17 cellular contexts compared by ENCODE assay signal in genomic region chr13:46761174-46761573, GRCh38. TPM values are rescaled to one million over a fixed set of nuclear protein-coding genes. Genes with fewer than 3 reads are reported as not detected.
DNase-seq lines count a peak whose midpoint lies in the region; ATAC-seq and TF ChIP-seq lines count a peak whose summit lies in the region.
"Had no signal": no experiment of that assay in that cellular context is flagged by ENCODE, and none has a peak within 500 bp of the region (broad histone marks: within the 10 kb centered on the region; RNA-seq: fewer than 3 reads in every experiment).

No MANE protein-coding gene starts in this region.

- no peaks in the 10 kb centered on the region for H3K27me3 ChIP-seq in tibial artery

- intact Hi-C loops in tibial artery (cut with DNase I; ENCODE audit: low total_unique reads) = loop anchor here (5.0 to 10.0 kb wide), 2 partner anchors 134 to 1011 kb away; partner anchors contain the start of gene HTR2A

- no peaks in the 10 kb centered on the region for H3K36me3 ChIP-seq in tibial artery
- H3K36me3 ChIP-seq: BLaER1 treated with 17β-estradiol and CSF1 and Interleukin-3, amounts not matched to agents 10 nM and 100 nM had no signal

- H3K27ac ChIP-seq in C4-2B = peak overlapping the region; percentile 82
- peak overlapping the region; percentile 90 for H3K27ac ChIP-seq in VCaP
- H3K27ac ChIP-seq in tibial artery = peak overlapping the region; percentile 67 to 68
- H3K27ac ChIP-seq: BLaER1 treated with 17β-estradiol and CSF1 and Interleukin-3, amounts not matched to agents 10 nM and 100 nM had no signal

- no peak overlapping the region for H3K4me3 ChIP-seq in tibial artery
- H3K4me3 ChIP-seq: BLaER1 treated with 17β-estradiol and CSF1 and Interleukin-3, amounts not matched to agents 10 nM and 100 nM; GM12878 had no signal

- peaks cover 0 to 63% (median 33%) of the 10 kb centered on the region in 4 donors for H3K4me1 ChIP-seq in tibial artery

- H3K9me3 ChIP-seq in tibial artery = no peaks in the 10 kb centered on the region
- H3K9me3 ChIP-seq: BLaER1 treated with 17β-estradiol and CSF1 and Interleukin-3, amounts not matched to agents 10 nM and 100 nM had no signal

- DNase-seq in tibial artery (no peak), dedifferentiated amniotic fluid mesenchymal stem cell (ENCODE audit: extremely low spot score) (no peak), NCI-H1436 treated with DMSO at 0.1 percent for 48 hours (lab: John Stamatoyannopoulos, UW) (no peak)
- DNase-seq: ACHN; Calu3; CD4-positive, alpha-beta T cell; DMS 273 treated with DMSO at 0.1 percent for 48 hours; GOT3; H9; HFFc6; IMR-90 had no signal

- ATAC-seq in esophagus mucosa (peak; percentile 24), HG02884 (IDR thresholded peaks at IDR 0.05; ENCODE audit: unreplicated experiment) (no peak)
- ATAC-seq: GM12878 had no signal

- TF ChIP-seq CTCF in C4-2B (conservative IDR thresholded peaks at IDR 0.05) = no peak
- TF ChIP-seq CTCF in VCaP (conservative IDR thresholded peaks at IDR 0.05) = no peak
- no peak for TF ChIP-seq CTCF in tibial artery (IDR thresholded peaks at IDR 0.05)

RNA-seq across cellular contexts. Expression of gene ESD, which starts 35.8 kb away (rescaled TPM):
- total RNA-seq in esophagus mucosa = 72.2 TPM
